Comparison of ENCODE assay signal across 17 cellular contexts in the genomic region with DNA sequence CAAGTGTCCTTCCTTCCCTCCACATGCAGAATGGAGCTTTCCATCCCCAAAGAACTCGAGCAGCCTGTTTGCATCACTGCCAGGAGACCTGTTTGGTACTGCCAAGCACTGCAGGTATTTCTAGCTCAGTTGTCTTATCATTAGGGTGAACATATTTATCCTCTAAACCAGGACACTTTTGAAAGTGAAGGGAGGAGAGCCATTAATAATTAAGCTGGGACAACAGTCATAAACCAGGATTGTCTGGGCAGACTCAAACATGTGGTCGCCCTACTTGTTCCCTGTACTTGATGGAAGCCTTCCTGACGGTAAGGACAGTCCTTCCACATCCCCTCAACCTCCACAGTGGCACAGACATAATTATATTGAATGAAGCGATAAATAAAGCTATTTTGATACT.
DNase-seq lines count a peak whose midpoint lies in the region; ATAC-seq and TF ChIP-seq lines count a peak whose summit lies in the region.
"Had no signal": no experiment of that assay in that cellular context is flagged by ENCODE, and none has a peak within 500 bp of the region (broad histone marks: within the 10 kb centered on the region; RNA-seq: fewer than 3 reads in every experiment).

No MANE protein-coding gene starts in this region.

- H3K4me1 Mint-ChIP-seq in T-helper 2 cell treated with Interferon-gamma antibody and Interleukin-4, amounts not matched to agents 5 μg/mL and 100 μg/mL, for 36 hours (ENCODE audit: low read depth) = peaks cover 76% of the 10 kb centered on the region
- peaks cover 90% of the 10 kb centered on the region for H3K4me1 Mint-ChIP-seq in activated naive CD8-positive, alpha-beta T cell treated with anti-CD3 and anti-CD28 coated beads, Interleukin-2, amount 50 U/mL, for 24 hours
- peaks cover 32 to 97% (median 90%) of the 10 kb centered on the region in 7 donors for H3K4me1 Mint-ChIP-seq in naive thymus-derived CD4-positive, alpha-beta T cell

- H3K27me3 Mint-ChIP-seq in T-helper 2 cell treated with Interferon-gamma antibody and Interleukin-4, amounts not matched to agents 5 μg/mL and 100 μg/mL, for 36 hours (ENCODE audit: low read depth) = no peaks in the 10 kb centered on the region
- no peaks in the 10 kb centered on the region for H3K27me3 Mint-ChIP-seq in activated naive CD8-positive, alpha-beta T cell treated with anti-CD3 and anti-CD28 coated beads, Interleukin-2, amount 50 U/mL, for 24 hours
- H3K27me3 Mint-ChIP-seq in naive thymus-derived CD4-positive, alpha-beta T cell = no peaks in the 10 kb centered on the region

- TF ChIP-seq CTCF in tibial artery (IDR thresholded peaks at IDR 0.05) = no peak

- H3K4me3 Mint-ChIP-seq in T-helper 2 cell treated with Interferon-gamma antibody and Interleukin-4, amounts not matched to agents 5 μg/mL and 100 μg/mL, for 36 hours = no peak overlapping the region
- no peak overlapping the region for H3K4me3 Mint-ChIP-seq in activated naive CD8-positive, alpha-beta T cell treated with anti-CD3 and anti-CD28 coated beads, Interleukin-2, amount 50 U/mL, for 24 hours
- peak overlapping the region in 3 of 10 donors; percentile 4 to 39 (median 18) for H3K4me3 Mint-ChIP-seq in naive thymus-derived CD4-positive, alpha-beta T cell
- H3K4me3 Mint-ChIP-seq: CD14-positive monocyte had no signal

- in situ Hi-C loops in G401 (cut with HindIII; ENCODE audit: low sequenced_read_pairs) = no loop called here

- H3K27ac ChIP-seq in naive thymus-derived CD4-positive, alpha-beta T cell (ENCODE audit: low read depth, low read length) = no peak overlapping the region
- no peak overlapping the region for H3K27ac ChIP-seq in tibial artery

- no peaks in the 10 kb centered on the region for H3K9me3 ChIP-seq in naive thymus-derived CD4-positive, alpha-beta T cell (ENCODE audit: control insufficient read depth in 2 of 3, low read length in 3 of 3)
- H3K9me3 ChIP-seq in tibial artery = no peaks in the 10 kb centered on the region

- POLR2A ChIA-PET in naive thymus-derived CD4-positive, alpha-beta T cell (lab: Charles Lee) = interaction anchor here (1.1 kb wide), 1 partner anchor 38 kb away, joined by 4 read pairs; no protein-coding TSS in a partner anchor

- H3K27me3 ChIP-seq in naive thymus-derived CD4-positive, alpha-beta T cell (ENCODE audit: control insufficient read depth in 2 of 2, insufficient read depth in 2 of 2, low read length in 2 of 2) = no peaks in the 10 kb centered on the region
- no peaks in the 10 kb centered on the region for H3K27me3 ChIP-seq in tibial artery

- no peaks in the 10 kb centered on the region for H3K9me3 Mint-ChIP-seq in T-helper 2 cell treated with Interferon-gamma antibody and Interleukin-4, amounts not matched to agents 5 μg/mL and 100 μg/mL, for 36 hours
- no peaks in the 10 kb centered on the region for H3K9me3 Mint-ChIP-seq in activated naive CD8-positive, alpha-beta T cell treated with anti-CD3 and anti-CD28 coated beads, Interleukin-2, amount 50 U/mL, for 24 hours
- no peaks in the 10 kb centered on the region for H3K9me3 Mint-ChIP-seq in naive thymus-derived CD4-positive, alpha-beta T cell
- H3K9me3 Mint-ChIP-seq: CD14-positive monocyte had no signal

- H3K36me3 ChIP-seq in naive thymus-derived CD4-positive, alpha-beta T cell (ENCODE audit: control insufficient read depth in 2 of 3, insufficient read depth in 3 of 3, low read length in 3 of 3) = no peaks in the 10 kb centered on the region
- no peaks in the 10 kb centered on the region for H3K36me3 ChIP-seq in tibial artery

- ATAC-seq in activated naive CD8-positive, alpha-beta T cell treated with anti-CD3 and anti-CD28 coated beads, Interleukin-2, amount 50 U/mL, for 24 hours = no peak
- ATAC-seq in naive thymus-derived CD4-positive, alpha-beta T cell = no peak
- ATAC-seq in GM21515 (IDR thresholded peaks at IDR 0.05; ENCODE audit: unreplicated experiment) = no peak
- ATAC-seq: Right ventricle myocardium inferior had no signal

- peak overlapping the region; percentile 52 for H3K27ac Mint-ChIP-seq in T-helper 2 cell treated with Interferon-gamma antibody and Interleukin-4, amounts not matched to agents 5 μg/mL and 100 μg/mL, for 36 hours
- peak overlapping the region; percentile 8 for H3K27ac Mint-ChIP-seq in activated naive CD8-positive, alpha-beta T cell treated with anti-CD3 and anti-CD28 coated beads, Interleukin-2, amount 50 U/mL, for 24 hours
- peak overlapping the region in 5 of 9 donors; percentile 2 to 49 (median 32) for H3K27ac Mint-ChIP-seq in naive thymus-derived CD4-positive, alpha-beta T cell
- H3K27ac Mint-ChIP-seq: CD14-positive monocyte had no signal

- no peak for DNase-seq in T-helper 2 cell treated with Interferon-gamma antibody and Interleukin-4, amounts not matched to agents 5 μg/mL and 100 μg/mL, for 36 hours (ENCODE audit: low spot score)
- DNase-seq in T-helper 2 cell (no peak), G401 (ENCODE audit: low spot score) (peak; percentile 52), tibial artery (no peak)
- no peak for DNase-seq in activated naive CD8-positive, alpha-beta T cell treated with anti-CD3 and anti-CD28 coated beads, Interleukin-2, amount 50 U/mL, for 24 hours
- no peak for DNase-seq in naive thymus-derived CD4-positive, alpha-beta T cell
- DNase-seq in effector CD8-positive, alpha-beta T cell (lab: John Stamatoyannopoulos, UW) = no peak
- DNase-seq: GOT3, KG1, NCI-H1048, NCI-H146, NCI-H2081 treated with DMSO at 0.1 percent for 48 hours, NCI-H226, NCI-H69 had no signal

- peaks cover 2 to 49% of the 10 kb centered on the region in 2 donors for H3K4me1 ChIP-seq in naive thymus-derived CD4-positive, alpha-beta T cell (ENCODE audit: control insufficient read depth in 2 of 2, insufficient read depth in 2 of 2, low read length in 2 of 2)
- H3K4me1 ChIP-seq in tibial artery = no peaks in the 10 kb centered on the region

- intact Hi-C loops in naive thymus-derived CD4-positive, alpha-beta T cell (cut with micrococcal nuclease) = loop anchor here in 1 of 2 donors (5.0 kb wide), 1 partner anchor 38 kb away; no protein-coding TSS in a partner anchor
- intact Hi-C loops in tibial artery (cut with DNase I; ENCODE audit: low total_unique reads) = no loop called here

- CTCF ChIA-PET in naive thymus-derived CD4-positive, alpha-beta T cell (lab: Charles Lee) = interaction anchor here (0.6 to 0.8 kb wide), 3 partner anchors 65 to 696 kb away, joined by 3 to 4 read pairs (median 3); no protein-coding TSS in a partner anchor

- peaks cover 18% of the 10 kb centered on the region for H3K36me3 Mint-ChIP-seq in T-helper 2 cell treated with Interferon-gamma antibody and Interleukin-4, amounts not matched to agents 5 μg/mL and 100 μg/mL, for 36 hours (ENCODE audit: low read depth)
- peaks cover 32% of the 10 kb centered on the region for H3K36me3 Mint-ChIP-seq in activated naive CD8-positive, alpha-beta T cell treated with anti-CD3 and anti-CD28 coated beads, Interleukin-2, amount 50 U/mL, for 24 hours (ENCODE audit: low read depth)
- H3K36me3 Mint-ChIP-seq in naive thymus-derived CD4-positive, alpha-beta T cell = peaks cover 0 to 15% (median 3%) of the 10 kb centered on the region in 5 donors

- H3K4me3 ChIP-seq in naive thymus-derived CD4-positive, alpha-beta T cell (ENCODE audit: low read length) = no peak overlapping the region
- no peak overlapping the region for H3K4me3 ChIP-seq in tibial artery
